Comparison of ENCODE assay signal across 2 cellular contexts in the genomic region with DNA sequence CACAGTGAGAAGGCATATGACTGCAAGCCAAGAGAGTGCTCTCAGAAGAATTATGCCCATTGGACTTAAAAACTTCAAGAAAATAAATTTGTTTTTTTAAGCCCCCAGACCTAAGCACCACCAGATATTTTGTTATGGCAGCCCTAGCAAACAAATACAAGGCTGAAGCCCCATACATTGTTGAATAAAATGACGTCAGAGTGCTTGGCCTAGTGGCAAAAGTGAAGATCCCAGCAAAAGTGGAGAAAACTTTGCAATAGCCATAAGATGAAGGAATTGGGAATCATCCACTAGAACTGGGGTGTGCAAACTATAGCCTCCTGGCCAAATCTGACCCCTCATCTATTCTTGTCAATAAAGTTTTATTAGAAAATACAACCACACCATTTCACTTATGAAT.
TF ChIP-seq lines count a peak whose summit lies in the region.

No MANE protein-coding gene starts in this region.

TF ChIP-seq in HepG2, 621 proteins besides CTCF, POLR2A, EP300 and RAD21 (continued from another document):
- TF ChIP-seq PAX8 (CRISPR knock-in tag; IDR thresholded peaks at IDR 0.05; ENCODE audit: borderline replicate concordance) (no peak), IRX3 (CRISPR knock-in tag; IDR thresholded peaks at IDR 0.05; ENCODE audit: borderline replicate concordance, low read depth) (no peak)

TF ChIP-seq in GM12878, 131 proteins besides CTCF, POLR2A, EP300 and RAD21:
- TF ChIP-seq, protein P1, sequence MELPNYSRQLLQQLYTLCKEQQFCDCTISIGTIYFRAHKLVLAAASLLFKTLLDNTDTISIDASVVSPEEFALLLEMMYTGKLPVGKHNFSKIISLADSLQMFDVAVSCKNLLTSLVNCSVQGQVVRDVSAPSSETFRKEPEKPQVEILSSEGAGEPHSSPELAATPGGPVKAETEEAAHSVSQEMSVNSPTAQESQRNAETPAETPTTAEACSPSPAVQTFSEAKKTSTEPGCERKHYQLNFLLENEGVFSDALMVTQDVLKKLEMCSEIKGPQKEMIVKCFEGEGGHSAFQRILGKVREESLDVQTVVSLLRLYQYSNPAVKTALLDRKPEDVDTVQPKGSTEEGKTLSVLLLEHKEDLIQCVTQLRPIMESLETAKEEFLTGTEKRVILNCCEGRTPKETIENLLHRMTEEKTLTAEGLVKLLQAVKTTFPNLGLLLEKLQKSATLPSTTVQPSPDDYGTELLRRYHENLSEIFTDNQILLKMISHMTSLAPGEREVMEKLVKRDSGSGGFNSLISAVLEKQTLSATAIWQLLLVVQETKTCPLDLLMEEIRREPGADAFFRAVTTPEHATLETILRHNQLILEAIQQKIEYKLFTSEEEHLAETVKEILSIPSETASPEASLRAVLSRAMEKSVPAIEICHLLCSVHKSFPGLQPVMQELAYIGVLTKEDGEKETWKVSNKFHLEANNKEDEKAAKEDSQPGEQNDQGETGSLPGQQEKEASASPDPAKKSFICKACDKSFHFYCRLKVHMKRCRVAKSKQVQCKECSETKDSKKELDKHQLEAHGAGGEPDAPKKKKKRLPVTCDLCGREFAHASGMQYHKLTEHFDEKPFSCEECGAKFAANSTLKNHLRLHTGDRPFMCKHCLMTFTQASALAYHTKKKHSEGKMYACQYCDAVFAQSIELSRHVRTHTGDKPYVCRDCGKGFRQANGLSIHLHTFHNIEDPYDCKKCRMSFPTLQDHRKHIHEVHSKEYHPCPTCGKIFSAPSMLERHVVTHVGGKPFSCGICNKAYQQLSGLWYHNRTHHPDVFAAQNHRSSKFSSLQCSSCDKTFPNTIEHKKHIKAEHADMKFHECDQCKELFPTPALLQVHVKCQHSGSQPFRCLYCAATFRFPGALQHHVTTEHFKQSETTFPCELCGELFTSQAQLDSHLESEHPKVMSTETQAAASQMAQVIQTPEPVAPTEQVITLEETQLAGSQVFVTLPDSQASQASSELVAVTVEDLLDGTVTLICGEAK (IDR thresholded peaks at IDR 0.05; ENCODE audit: borderline replicate concordance), result 0 out of 2 replicates have a peak, but pooled peaks have one; percentile 16
- TF ChIP-seq IKZF2 (IDR thresholded peaks at IDR 0.05), result no peak
TF ChIP-seq in GM12878: peak in this region for 1.
